26 cellular contexts compared by ENCODE assay signal in genomic region chr3:138649134-138649533, GRCh38.
"Had no signal": no experiment of that assay in that cellular context is flagged by ENCODE, and none has a peak within 500 bp of the region (broad histone marks: within the 10 kb centered on the region; RNA-seq: fewer than 3 reads in every experiment).

No MANE protein-coding gene starts in this region.

- H3K4me3 ChIP-seq: ascending aorta, body of pancreas, SJCRH30 had no signal

- H3K27ac ChIP-seq: ascending aorta, body of pancreas, KMS-11, SJCRH30, VCaP had no signal

- H3K4me3 Mint-ChIP-seq: activated CD4-positive, alpha-beta T cell treated with anti-CD3 and anti-CD28 coated beads for 36 hours; activated CD8-positive, alpha-beta T cell treated with anti-CD3 and anti-CD28 coated beads for 36 hours; activated naive CD4-positive, alpha-beta T cell treated with anti-CD3 and anti-CD28 coated beads, Interleukin-2, amount 50 U/mL, for 24 hours had no signal

- DNase-seq: activated CD4-positive, alpha-beta T cell treated with anti-CD3 and anti-CD28 coated beads for 36 hours; activated CD4-positive, alpha-beta T cell treated with anti-CD3 and anti-CD28 coated beads, Interleukin-2, amount 50 U/mL, for 1 hour; activated CD4-positive, CD25-positive, alpha-beta regulatory T cell; activated CD8-positive, alpha-beta memory T cell treated with anti-CD3 and anti-CD28 coated beads, Interleukin-2, amount 50 U/mL, for 4 hours; activated CD8-positive, alpha-beta T cell treated with anti-CD3 and anti-CD28 coated beads for 36 hours; activated effector memory CD4-positive, alpha-beta T cell treated with Interleukin-2 at 50 U/mL for 16 hours; activated naive CD4-positive, alpha-beta T cell; body of pancreas; MV-4-11; NCI-H1105; NCI-H1436; NCI-H1694 treated with DMSO at 0.1 percent for 48 hours; NCI-H2029 treated with DMSO at 0.1 percent for 48 hours; NCI-H345; NCI-H510A; NCI-H526 treated with DMSO at 0.1 percent for 48 hours; NCI-H82; Right ventricle myocardium superior; RPMI8226; SJCRH30; SK-N-SH; T-helper 1 cell had no signal

- H3K27me3 ChIP-seq: ascending aorta, body of pancreas, SJCRH30 had no signal

- H3K27ac Mint-ChIP-seq: activated CD4-positive, alpha-beta T cell treated with anti-CD3 and anti-CD28 coated beads for 36 hours; activated CD8-positive, alpha-beta T cell treated with anti-CD3 and anti-CD28 coated beads for 36 hours; activated naive CD4-positive, alpha-beta T cell treated with anti-CD3 and anti-CD28 coated beads, Interleukin-2, amount 50 U/mL, for 24 hours had no signal

- H3K4me2 ChIP-seq: KMS-11, SK-N-SH had no signal

- H3K4me1 Mint-ChIP-seq: activated CD4-positive, alpha-beta T cell treated with anti-CD3 and anti-CD28 coated beads for 36 hours; activated naive CD4-positive, alpha-beta T cell treated with anti-CD3 and anti-CD28 coated beads, Interleukin-2, amount 50 U/mL, for 24 hours had no signal

- H3K9ac ChIP-seq: KMS-11, SK-N-SH had no signal

- H3K27me3 Mint-ChIP-seq: activated CD4-positive, alpha-beta T cell treated with anti-CD3 and anti-CD28 coated beads for 36 hours; activated CD8-positive, alpha-beta T cell treated with anti-CD3 and anti-CD28 coated beads for 36 hours; activated naive CD4-positive, alpha-beta T cell treated with anti-CD3 and anti-CD28 coated beads, Interleukin-2, amount 50 U/mL, for 24 hours had no signal

- H3K4me1 ChIP-seq: ascending aorta, body of pancreas, SJCRH30 had no signal

- ATAC-seq: activated CD4-positive, alpha-beta T cell treated with anti-CD3 and anti-CD28 coated beads for 36 hours; activated CD8-positive, alpha-beta T cell treated with anti-CD3 and anti-CD28 coated beads for 36 hours; body of pancreas had no signal

- H3K9me3 ChIP-seq: body of pancreas, SK-N-SH had no signal
